In the genomic region with DNA sequence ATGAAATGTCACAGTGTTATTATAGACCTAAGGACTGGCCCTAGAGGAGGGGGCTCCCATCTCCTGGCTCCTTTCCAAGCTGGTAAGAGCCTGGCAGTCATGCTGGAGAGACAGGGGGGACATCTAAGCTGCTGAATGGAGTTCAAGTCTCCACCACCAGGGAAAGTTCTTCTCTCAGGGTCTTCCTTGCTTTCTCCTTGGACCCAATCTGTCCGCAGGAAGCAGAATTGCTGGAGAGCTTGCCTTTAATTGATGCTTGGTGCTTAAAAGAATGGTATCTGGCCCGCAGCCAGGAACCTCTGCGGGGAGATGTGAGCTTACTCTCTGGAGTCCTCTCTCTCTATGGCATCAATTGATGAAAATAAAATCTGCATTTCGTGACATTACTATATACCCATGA, we compare ENCODE assay signal across 10 cellular contexts. TPM values are rescaled to one million over a fixed set of nuclear protein-coding genes. Genes with fewer than 3 reads are reported as not detected.
DNase-seq lines count a peak whose midpoint lies in the region; ATAC-seq and TF ChIP-seq lines count a peak whose summit lies in the region.
"Had no signal": no experiment of that assay in that cellular context is flagged by ENCODE, and none has a peak within 500 bp of the region (broad histone marks: within the 10 kb centered on the region; RNA-seq: fewer than 3 reads in every experiment).

No MANE protein-coding gene starts in this region.

- H3K36me3 ChIP-seq in stomach smooth muscle (ENCODE audit: control insufficient read depth in 2 of 2, insufficient read depth in 2 of 2, low read length in 2 of 2), result no peaks in the 10 kb centered on the region

- peak; percentile 29 for DNase-seq in NCI-H146 treated with DMSO at 0.1 percent for 48 hours (lab: John Stamatoyannopoulos, UW; ENCODE audit: unreplicated experiment)
- DNase-seq in SHP77 treated with DMSO at 0.1 percent for 48 hours (lab: John Stamatoyannopoulos, UW), result peak; percentile 40
- no peak for DNase-seq in glutamatergic neuron
- DNase-seq in stimulated activated CD4-positive, alpha-beta T cell treated with anti-CD3 and anti-CD28 coated beads, Interleukin-4, amount 100 ng/mL, for 4 hours, result no peak
- no peak for DNase-seq in SKM-1 treated with dmso at 0.1 percent for 144 hours (lab: John Stamatoyannopoulos, UW; ENCODE audit: unreplicated experiment)
- DNase-seq: small intestine; stimulated activated naive CD4-positive, alpha-beta T cell treated with Interleukin-2 at 50 U/mL for 16 hours had no signal

- TF ChIP-seq CTCF in glutamatergic neuron (IDR thresholded peaks at IDR 0.05; ENCODE audit: partially characterized antibody, unreplicated experiment), result no peak

- H3K27me3 Mint-ChIP-seq in glutamatergic neuron (ENCODE audit: unreplicated experiment), result peaks cover 4% of the 10 kb centered on the region

- peaks cover 4% of the 10 kb centered on the region for H3K4me1 Mint-ChIP-seq in glutamatergic neuron (ENCODE audit: low read depth, unreplicated experiment)

- peaks cover 60% of the 10 kb centered on the region for H3K4me1 ChIP-seq in stomach smooth muscle (ENCODE audit: control insufficient read depth, insufficient read depth, low read length)

- H3K27ac ChIP-seq in stomach smooth muscle (ENCODE audit: low read length), result peak overlapping the region; percentile 95
- H3K27ac ChIP-seq: VCaP had no signal

- H3K9me3 ChIP-seq in stomach smooth muscle (ENCODE audit: control insufficient read depth in 2 of 2, low read length in 2 of 2), result no peaks in the 10 kb centered on the region

- H3K27ac Mint-ChIP-seq in glutamatergic neuron (ENCODE audit: unreplicated experiment), result peak overlapping the region; percentile 44

- no peak overlapping the region for H3K4me3 Mint-ChIP-seq in glutamatergic neuron (ENCODE audit: unreplicated experiment)

- peaks cover 2% of the 10 kb centered on the region for H3K9me3 Mint-ChIP-seq in glutamatergic neuron (ENCODE audit: unreplicated experiment)

- H3K36me3 Mint-ChIP-seq in glutamatergic neuron (ENCODE audit: unreplicated experiment), result no peaks in the 10 kb centered on the region

- no peak for ATAC-seq in HG03095 (IDR thresholded peaks at IDR 0.05; ENCODE audit: unreplicated experiment)

- H3K4me3 ChIP-seq in stomach smooth muscle (ENCODE audit: low read length in 2 of 2), result peak overlapping the region in 1 of 2 donors; percentile 24

- H3K9ac ChIP-seq in stomach smooth muscle (ENCODE audit: low read length in 2 of 2), result peak overlapping the region; percentile 41 to 55

- H3K27me3 ChIP-seq in stomach smooth muscle (ENCODE audit: control insufficient read depth in 1 of 2, insufficient read depth in 2 of 2, low read length in 2 of 2), result no peaks in the 10 kb centered on the region

RNA-seq across cellular contexts. Expression of a gene that starts 25.1 kb away (rescaled TPM):
- 199 TPM for total RNA-seq in glutamatergic neuron (ENCODE audit: unreplicated experiment)

Comparison
In these comparisons a context has a peak if more than half of its experiments do, and no peak if none do; other contexts are left out.
1. DNase-seq: peak in NCI-H146 treated with DMSO at 0.1 percent for 48 hours (single experiment) and SHP77 treated with DMSO at 0.1 percent for 48 hours (single experiment); none in glutamatergic neuron (single experiment), stimulated activated CD4-positive, alpha-beta T cell treated with anti-CD3 and anti-CD28 coated beads, Interleukin-4, amount 100 ng/mL, for 4 hours (0 of 2) and SKM-1 treated with dmso at 0.1 percent for 144 hours (single experiment).